In the genomic region with DNA sequence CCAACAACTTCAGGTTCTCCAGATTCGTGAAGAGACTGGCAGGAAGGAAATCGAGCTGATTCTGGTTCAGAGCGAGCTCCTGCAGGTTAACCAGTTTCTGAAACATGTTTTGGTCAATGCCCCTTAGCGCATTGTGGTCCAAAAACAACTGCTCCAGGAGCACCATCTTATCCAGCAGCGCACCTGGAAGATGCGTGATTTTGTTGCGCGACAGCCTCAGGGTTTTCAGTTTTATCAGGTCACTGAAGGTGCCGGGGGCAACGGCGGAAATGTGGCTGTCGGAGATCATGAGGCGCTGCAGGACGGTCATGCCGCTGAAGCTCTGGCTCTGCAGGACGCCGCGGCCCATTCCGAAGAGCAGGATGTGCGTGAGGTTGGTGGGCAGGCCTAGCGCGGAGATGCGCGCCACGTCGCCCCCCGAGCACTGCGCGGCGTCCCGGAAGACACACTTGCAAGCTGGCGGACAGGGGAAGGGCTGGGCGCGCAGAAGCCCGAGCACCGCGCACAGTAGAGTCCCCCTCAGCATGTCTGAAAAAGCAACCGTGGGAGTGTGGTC, we compare ENCODE assay signal across 8 cellular contexts. TPM values are rescaled to one million over a fixed set of nuclear protein-coding genes. Genes with fewer than 3 reads are reported as not detected.
A peak's percentile ranks its signal among the peaks of the same experiment; 100 is the strongest.
DNase-seq lines count a peak whose midpoint lies in the region; ATAC-seq and TF ChIP-seq lines count a peak whose summit lies in the region.

No MANE protein-coding gene starts in this region.

- peak overlapping the region; percentile 54 for H3K4me3 ChIP-seq in left ventricle myocardium inferior

- H3K27ac Mint-ChIP-seq in stimulated activated naive B cell treated with anti-CD40 and anti-IgM and Interleukin-4, amounts not matched to agents 10 μg/mL and 1 μg/mL and 100 μg/mL, for 72 hours = peak overlapping the region; percentile 62

- no peaks in the 10 kb centered on the region for H3K9me3 ChIP-seq in left ventricle myocardium inferior (replicated peaks)

- H3K27ac ChIP-seq in left ventricle myocardium inferior (replicated peaks) (no peak overlapping the region), RWPE1 (no peak overlapping the region)

- H3K36me3 ChIP-seq in left ventricle myocardium inferior = no peaks in the 10 kb centered on the region

- no peaks in the 10 kb centered on the region for H3K9me3 Mint-ChIP-seq in stimulated activated naive B cell treated with anti-CD40 and anti-IgM and Interleukin-4, amounts not matched to agents 10 μg/mL and 1 μg/mL and 100 μg/mL, for 72 hours

- H3K4me1 Mint-ChIP-seq in stimulated activated naive B cell treated with anti-CD40 and anti-IgM and Interleukin-4, amounts not matched to agents 10 μg/mL and 1 μg/mL and 100 μg/mL, for 72 hours = peaks cover 28 to 39% of the 10 kb centered on the region in 2 donors

- ATAC-seq in stimulated activated naive B cell treated with anti-CD40 and anti-IgM and Interleukin-4, amounts not matched to agents 10 μg/mL and 1 μg/mL and 100 μg/mL, for 72 hours (replicated peaks) = peak; percentile 28 to 37
- no peak for ATAC-seq in HG03196 (IDR thresholded peaks at IDR 0.05; ENCODE audit: unreplicated experiment)
- no peak for ATAC-seq in HG03280 (IDR thresholded peaks at IDR 0.05; ENCODE audit: unreplicated experiment)

- peaks cover 34 to 58% of the 10 kb centered on the region in 2 donors for H3K27me3 Mint-ChIP-seq in stimulated activated naive B cell treated with anti-CD40 and anti-IgM and Interleukin-4, amounts not matched to agents 10 μg/mL and 1 μg/mL and 100 μg/mL, for 72 hours

- peaks cover 1 to 5% of the 10 kb centered on the region in 2 donors for H3K36me3 Mint-ChIP-seq in stimulated activated naive B cell treated with anti-CD40 and anti-IgM and Interleukin-4, amounts not matched to agents 10 μg/mL and 1 μg/mL and 100 μg/mL, for 72 hours

- CTCF ChIA-PET in RWPE1 (lab: Yijun Ruan, JAX) = interaction anchor here (0.6 to 0.9 kb wide), 2 partner anchors 54 to 65 kb away, joined by 4 read pairs; no protein-coding TSS in a partner anchor

- TF ChIP-seq CTCF in left ventricle myocardium inferior (IDR thresholded peaks at IDR 0.05; ENCODE audit: borderline replicate concordance) (no peak), RWPE1 (conservative IDR thresholded peaks at IDR 0.05; ENCODE audit: low read depth) (no peak)

- DNase-seq in DMS79 treated with DMSO at 0.1 percent for 48 hours (lab: John Stamatoyannopoulos, UW) (peak; percentile 30), DMS79 (lab: John Stamatoyannopoulos, UW) (no peak), left ventricle myocardium inferior (no peak), RWPE1 (ENCODE audit: low spot score) (no peak)
- peak; percentile 23 for DNase-seq in activated effector memory CD4-positive, alpha-beta T cell treated with Interleukin-2 at 50 U/mL for 16 hours
- DNase-seq in stimulated activated naive B cell treated with anti-CD40 and anti-IgM and Interleukin-4, amounts not matched to agents 10 μg/mL and 1 μg/mL and 100 μg/mL, for 72 hours = no peak

- peak overlapping the region; percentile 69 to 84 for H3K4me3 Mint-ChIP-seq in stimulated activated naive B cell treated with anti-CD40 and anti-IgM and Interleukin-4, amounts not matched to agents 10 μg/mL and 1 μg/mL and 100 μg/mL, for 72 hours

- POLR2A ChIA-PET in RWPE1 (lab: Yijun Ruan, JAX; ENCODE audit: low non-redundant PET) = no interaction called here

- peaks cover 21% of the 10 kb centered on the region for H3K4me1 ChIP-seq in left ventricle myocardium inferior

- intact Hi-C loops in left ventricle myocardium inferior (cut with micrococcal nuclease) = no loop called here

- peaks cover 73% of the 10 kb centered on the region for H3K27me3 ChIP-seq in left ventricle myocardium inferior (ENCODE audit: low read depth)

RNA-seq across cellular contexts. Expression of gene GP5, which starts 1.2 kb away (rescaled TPM):
- total RNA-seq in left ventricle myocardium inferior = not detected

RNA-seq across cellular contexts. Expression of gene LRRC15, which starts 28.3 kb away (rescaled TPM):
- total RNA-seq in left ventricle myocardium inferior = 0.14 TPM

RNA-seq across cellular contexts. Expression of gene CPN2, which starts 46.7 kb away (rescaled TPM):
- 2.4 TPM for total RNA-seq in left ventricle myocardium inferior

Comparison
In these comparisons a context has a peak if more than half of its experiments do, and no peak if none do; other contexts are left out.
1. DNase-seq: peak in DMS79 treated with DMSO at 0.1 percent for 48 hours (single experiment) and activated effector memory CD4-positive, alpha-beta T cell treated with Interleukin-2 at 50 U/mL for 16 hours (single experiment); none in DMS79 (single experiment), left ventricle myocardium inferior (single experiment), stimulated activated naive B cell treated with anti-CD40 and anti-IgM and Interleukin-4, amounts not matched to agents 10 μg/mL and 1 μg/mL and 100 μg/mL, for 72 hours (single experiment) and RWPE1 (single experiment).
2. ATAC-seq: peak in stimulated activated naive B cell treated with anti-CD40 and anti-IgM and Interleukin-4, amounts not matched to agents 10 μg/mL and 1 μg/mL and 100 μg/mL, for 72 hours (2 of 2); none in HG03196 (single experiment) and HG03280 (single experiment).